Comparison of ENCODE assay signal across 10 cellular contexts in the genomic region with DNA sequence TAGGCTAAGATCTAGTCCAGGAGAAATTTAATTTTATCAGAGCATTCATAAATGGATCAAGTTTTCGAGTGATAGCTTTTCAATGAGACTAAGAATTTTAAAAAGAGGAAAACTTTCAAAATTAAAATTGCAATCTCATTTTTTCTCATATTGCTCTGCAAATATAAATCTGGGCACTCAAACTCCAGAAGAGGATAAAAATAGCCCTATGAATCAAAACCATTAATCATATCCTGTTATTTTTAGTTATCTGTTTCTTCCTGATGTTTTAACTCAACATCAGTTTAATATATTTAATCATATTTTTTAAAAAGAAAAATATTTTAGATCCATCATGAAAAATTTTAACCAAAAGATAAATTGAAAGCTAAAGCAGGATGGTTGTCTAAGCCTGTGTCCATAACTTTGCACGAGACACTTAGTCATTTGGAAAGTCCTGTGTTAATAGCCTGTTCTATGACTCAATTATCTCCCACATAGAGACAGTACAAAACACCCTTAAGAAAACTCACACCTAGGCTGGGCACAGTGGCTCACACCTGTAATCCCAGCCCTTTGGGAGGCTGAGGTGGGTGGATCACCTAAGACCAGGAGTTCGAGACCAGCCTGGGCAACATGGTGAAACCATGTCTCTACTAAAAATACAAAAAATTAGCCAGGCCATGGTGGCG. TPM values are rescaled to one million over a fixed set of nuclear protein-coding genes. Genes with fewer than 3 reads are reported as not detected.
DNase-seq lines count a peak whose midpoint lies in the region; ATAC-seq, FAIRE-seq and TF ChIP-seq lines count a peak whose summit lies in the region.
"Had no signal": no experiment of that assay in that cellular context is flagged by ENCODE, and none has a peak within 500 bp of the region (broad histone marks: within the 10 kb centered on the region; RNA-seq: fewer than 3 reads in every experiment).

No MANE protein-coding gene starts in this region.

- H3K36me3 Mint-ChIP-seq in astrocyte (ENCODE audit: low read depth, unreplicated experiment) = no peaks in the 10 kb centered on the region
- no peaks in the 10 kb centered on the region for H3K36me3 Mint-ChIP-seq in CD4-positive, alpha-beta memory T cell

- H3K9ac ChIP-seq in astrocyte (ENCODE audit: low read length) = no peak overlapping the region
- H3K9ac ChIP-seq in smooth muscle cell (ENCODE audit: low read depth) = no peak overlapping the region

- H2AFZ ChIP-seq in astrocyte (ENCODE audit: low read depth, low read length) (no peak overlapping the region), smooth muscle cell (ENCODE audit: low read depth) (no peak overlapping the region)

- no peak overlapping the region for H3K4me3 ChIP-seq in astrocyte (ENCODE audit: insufficient read depth, low read depth, low read length)
- H3K4me3 ChIP-seq in smooth muscle cell = no peak overlapping the region
- no peak overlapping the region for H3K4me3 ChIP-seq in CD4-positive, alpha-beta memory T cell (ENCODE audit: low read length in 2 of 2)

- no peak overlapping the region for H3K27ac Mint-ChIP-seq in astrocyte (ENCODE audit: unreplicated experiment)
- no peak overlapping the region for H3K27ac Mint-ChIP-seq in CD4-positive, alpha-beta memory T cell

- H3K79me2 ChIP-seq in astrocyte (ENCODE audit: insufficient read depth, low read length) = no peaks in the 10 kb centered on the region
- H3K79me2 ChIP-seq in smooth muscle cell (ENCODE audit: low read depth) = no peaks in the 10 kb centered on the region

- POLR2A ChIA-PET in CD4-positive, alpha-beta memory T cell (lab: Charles Lee; ENCODE audit: partially characterized antibody) = no interaction called here

- FAIRE-seq in astrocyte (lab: Jason Lieb, UNC) (no peak), frontal cortex (lab: Jason Lieb, UNC) (no peak)

- H3K9me3 Mint-ChIP-seq in astrocyte (ENCODE audit: unreplicated experiment) = peaks cover 1% of the 10 kb centered on the region
- H3K9me3 Mint-ChIP-seq in CD4-positive, alpha-beta memory T cell = no peaks in the 10 kb centered on the region

- H3K4me1 ChIP-seq in astrocyte (ENCODE audit: insufficient read depth, low read length) (peaks cover 8% of the 10 kb centered on the region), smooth muscle cell (ENCODE audit: low read depth) (no peaks in the 10 kb centered on the region)
- H3K4me1 ChIP-seq in CD4-positive, alpha-beta memory T cell (ENCODE audit: insufficient read depth, low read length) = no peaks in the 10 kb centered on the region

- H3K4me2 ChIP-seq in astrocyte (ENCODE audit: low read length) (peak overlapping the region; percentile 42), smooth muscle cell (peak overlapping the region; percentile 12)

- TF ChIP-seq CTCF in astrocyte (IDR thresholded peaks at IDR 0.05; ENCODE audit: insufficient read depth, low read depth, low read length) (no peak), smooth muscle cell (IDR thresholded peaks at IDR 0.05; ENCODE audit: borderline replicate concordance, insufficient read depth, poor library complexity, severe bottlenecking) (no peak)

- no peaks in the 10 kb centered on the region for H3K4me1 Mint-ChIP-seq in astrocyte (ENCODE audit: low read depth, unreplicated experiment)
- H3K4me1 Mint-ChIP-seq in CD4-positive, alpha-beta memory T cell = no peaks in the 10 kb centered on the region

- H3F3A ChIP-seq in smooth muscle cell (ENCODE audit: low read depth) = no peaks in the 10 kb centered on the region

- WGBS in smooth muscle cell (ENCODE audit: low lambda C conversion rate) = 76% methylated on average over 4 of the region's 4 CpGs

- ATAC-seq in GM19043 (IDR thresholded peaks at IDR 0.05; ENCODE audit: low read depth, unreplicated experiment) (peak; percentile 48), HG03039 (IDR thresholded peaks at IDR 0.05; ENCODE audit: unreplicated experiment) (peak; percentile 88)

- DNase-seq in astrocyte (ENCODE audit: low read depth) (peak; percentile 59), smooth muscle cell (lab: John Stamatoyannopoulos, UW; ENCODE audit: unreplicated experiment) (no peak), SW 1271 (lab: John Stamatoyannopoulos, UW) (no peak), frontal cortex (ENCODE audit: low spot score in 2 of 2) (no peak)
- DNase-seq in stimulated activated CD4-positive, alpha-beta T cell treated with anti-CD3 and anti-CD28 coated beads, Interleukin-2, amount 100 ng/mL, for 24 hours = no peak
- DNase-seq in CD4-positive, alpha-beta memory T cell = no peak
- DNase-seq: retina, substantia nigra had no signal

- H3K36me3 ChIP-seq in astrocyte (ENCODE audit: insufficient read depth, low read length) = no peaks in the 10 kb centered on the region
- no peaks in the 10 kb centered on the region for H3K36me3 ChIP-seq in smooth muscle cell (ENCODE audit: low read depth)
- no peaks in the 10 kb centered on the region for H3K36me3 ChIP-seq in CD4-positive, alpha-beta memory T cell (ENCODE audit: insufficient read depth, low read length)

- no peaks in the 10 kb centered on the region for H3K27me3 Mint-ChIP-seq in astrocyte (ENCODE audit: low read depth, unreplicated experiment)
- no peaks in the 10 kb centered on the region for H3K27me3 Mint-ChIP-seq in CD4-positive, alpha-beta memory T cell

- H3K27ac ChIP-seq in astrocyte (ENCODE audit: low read depth, low read length) (peak overlapping the region; percentile 58), smooth muscle cell (ENCODE audit: low read depth) (peak overlapping the region; percentile 70)
- H3K27ac ChIP-seq in CD4-positive, alpha-beta memory T cell (ENCODE audit: low read depth, low read length) = no peak overlapping the region

- H3K9me3 ChIP-seq in astrocyte (ENCODE audit: insufficient read depth, low read depth, low read length) = no peaks in the 10 kb centered on the region
- H3K9me3 ChIP-seq in smooth muscle cell (replicated peaks; ENCODE audit: low read depth) = no peaks in the 10 kb centered on the region
- no peaks in the 10 kb centered on the region for H3K9me3 ChIP-seq in CD4-positive, alpha-beta memory T cell (ENCODE audit: control insufficient read depth in 1 of 2, low read length in 2 of 2)

- no peak overlapping the region for H3K4me3 Mint-ChIP-seq in astrocyte (ENCODE audit: unreplicated experiment)
- H3K4me3 Mint-ChIP-seq in CD4-positive, alpha-beta memory T cell = no peak overlapping the region

- CTCF ChIA-PET in CD4-positive, alpha-beta memory T cell (lab: Charles Lee; ENCODE audit: partially characterized antibody) = interaction anchor here (0.8 to 1.2 kb wide), 2 partner anchors 9 to 17 kb away, joined by 3 to 5 read pairs; no protein-coding TSS in a partner anchor

- H4K20me1 ChIP-seq in astrocyte (ENCODE audit: insufficient read depth, low read length) = no peaks in the 10 kb centered on the region
- H4K20me1 ChIP-seq in smooth muscle cell (ENCODE audit: low read depth) = no peaks in the 10 kb centered on the region

- intact Hi-C loops in CD4-positive, alpha-beta memory T cell (cut with micrococcal nuclease) = no loop called here

- no peaks in the 10 kb centered on the region for H3K27me3 ChIP-seq in astrocyte (ENCODE audit: insufficient read depth, low read length)
- no peaks in the 10 kb centered on the region for H3K27me3 ChIP-seq in smooth muscle cell (ENCODE audit: low read depth)
- H3K27me3 ChIP-seq in CD4-positive, alpha-beta memory T cell (ENCODE audit: insufficient read depth, low read length) = no peaks in the 10 kb centered on the region

RNA-seq across cellular contexts. Expression of a gene that starts 17.1 kb away (rescaled TPM):
- 191 and 196 TPM in 2 replicates for total RNA-seq in astrocyte
- 84.7 and 106 TPM in 2 replicates for total RNA-seq in smooth muscle cell
- 89.8 and 117 TPM in 2 replicates for polyA plus RNA-seq in smooth muscle cell
- 37.5 TPM for total RNA-seq in frontal cortex
- 100 to 1,000 TPM; 279 to 298 TPM for total RNA-seq in CD4-positive, alpha-beta memory T cell
- 100 to 1,000 TPM in 1 of 2 donors, 10 to 100 TPM in 1; 12.4 to 123 TPM for polyA plus RNA-seq in CD4-positive, alpha-beta memory T cell
